ENCODE assay signal across 8 cellular contexts in genomic region chr17:4950757-4951204, GRCh38. TPM values are rescaled to one million over a fixed set of nuclear protein-coding genes. Genes with fewer than 3 reads are reported as not detected.
DNase-seq lines count a peak whose midpoint lies in the region; ATAC-seq and TF ChIP-seq lines count a peak whose summit lies in the region.

Gene ENO3 (plus strand): TSS chr17:4951119. CDS start chr17:4951830, 711 bp downstream.

- no TSS peak for BruUV-seq in mammary epithelial cell (replicated peaks; lab: Mats Ljungman, UMichigan)

- H3K4me3 ChIP-seq in DND-41 (ENCODE audit: low read depth in 1 of 2, low read length in 2 of 2) (peak within 1 kb of the TSS; percentile 30 to 91; a peak in 3 of 4 replicates), mammary epithelial cell (replicated peaks in 1 of 3; ENCODE audit: insufficient read depth in 1 of 3, low read depth in 2 of 3, low read length in 3 of 3) (peak within 1 kb of the TSS in 2 of 3 experiments; percentile 33 to 34), lung (peak within 1 kb of the TSS; percentile 28), aorta (ENCODE audit: low read length in 2 of 2) (peak within 1 kb of the TSS; percentile 20 to 72)

- peak within 1 kb of the TSS; percentile 98 for H3K9ac ChIP-seq in DND-41 (ENCODE audit: low read depth, low read length)
- peak within 1 kb of the TSS; percentile 62 for H3K9ac ChIP-seq in mammary epithelial cell (ENCODE audit: insufficient read depth, low read length)

- intact Hi-C loops in mammary epithelial cell (cut with micrococcal nuclease): no loop called here
- intact Hi-C loops in aorta (cut with DNase I): no loop called here

- dilution Hi-C loops in mammary epithelial cell (cut with HindIII; ENCODE audit: low sequenced_read_pairs): no loop called here

- H3K9me3 ChIP-seq in DND-41 (ENCODE audit: insufficient read depth, low read length, severe bottlenecking): no peaks in the 10 kb centered on the region
- H3K9me3 ChIP-seq in mammary epithelial cell (replicated peaks; ENCODE audit: insufficient read depth, low read length): no peaks in the 10 kb centered on the region
- no peaks in the 10 kb centered on the region for H3K9me3 ChIP-seq in lung (ENCODE audit: control insufficient read depth in 2 of 2, insufficient read depth in 1 of 2, low read length in 1 of 2)
- H3K9me3 ChIP-seq in aorta (ENCODE audit: control insufficient read depth, low read length): no peaks in the 10 kb centered on the region

- H4K20me1 ChIP-seq in DND-41 (ENCODE audit: insufficient read depth, low read length) (peaks cover 18% of the 10 kb centered on the region), mammary epithelial cell (ENCODE audit: insufficient read depth, low read length) (no peaks in the 10 kb centered on the region)

- H3K36me3 ChIP-seq in DND-41 (ENCODE audit: insufficient read depth, low read length) (peaks cover 24% of the 10 kb centered on the region), mammary epithelial cell (ENCODE audit: insufficient read depth, low read length) (peaks cover 7% of the 10 kb centered on the region), lung (ENCODE audit: control insufficient read depth in 2 of 2, insufficient read depth in 2 of 2, low read length in 2 of 2) (peaks cover 3 to 10% of the 10 kb centered on the region in 2 donors), aorta (ENCODE audit: control insufficient read depth in 1 of 2, insufficient read depth in 2 of 2, low read length in 1 of 2) (no peaks in the 10 kb centered on the region)

- H3K4me1 ChIP-seq in DND-41 (ENCODE audit: insufficient read depth, low read length) (peaks cover 36% of the 10 kb centered on the region), mammary epithelial cell (ENCODE audit: insufficient read depth, low read length) (peaks cover 12% of the 10 kb centered on the region), lung (ENCODE audit: control insufficient read depth in 2 of 2, insufficient read depth in 2 of 2, low read length in 2 of 2) (peaks cover 3 to 11% of the 10 kb centered on the region in 2 donors), aorta (ENCODE audit: control insufficient read depth in 1 of 2, insufficient read depth in 2 of 2, low read length in 2 of 2) (no peaks in the 10 kb centered on the region)

- H3K79me2 ChIP-seq in DND-41 (ENCODE audit: insufficient read depth, low read length): peaks cover 36% of the 10 kb centered on the region
- H3K79me2 ChIP-seq in mammary epithelial cell (ENCODE audit: insufficient read depth, low read length): peaks cover 26% of the 10 kb centered on the region

- TF ChIP-seq CTCF in DND-41 (IDR thresholded peaks at IDR 0.05; ENCODE audit: borderline replicate concordance, extremely low read depth, low read length, poor library complexity, severe bottlenecking) (no peak), mammary epithelial cell (conservative IDR thresholded peaks at IDR 0.05 in 1 of 2, IDR thresholded peaks at IDR 0.05 in 1 of 2; ENCODE audit: extremely low read depth in 1 of 2, insufficient read depth in 1 of 2, low read depth in 1 of 2, low read length in 2 of 2) (no peak), lung (IDR thresholded peaks at IDR 0.05; ENCODE audit: control extremely low read depth, extremely low read depth) (no peak)

- H2AFZ ChIP-seq in DND-41 (ENCODE audit: low read depth, low read length) (peak within 1 kb of the TSS; percentile 90), mammary epithelial cell (ENCODE audit: low read depth, low read length) (peak within 1 kb of the TSS; percentile 82)

- ATAC-seq in DND-41 (ENCODE audit: insufficient read depth, low read depth) (no peak), lung (ENCODE audit: insufficient read depth, low FRiP score) (no peak), aorta (ENCODE audit: low FRiP score) (no peak), GM21619 (IDR thresholded peaks at IDR 0.05; ENCODE audit: unreplicated experiment) (no peak)

- WGBS in mammary epithelial cell (ENCODE audit: low coverage, missing lambda C conversion rate): 78% methylated on average over 4 of the region's 7 CpGs
- WGBS in lung, 2 donors: 41 to 54% methylated on average over 5 to 7 of the region's 7 CpGs
- WGBS in aorta, 2 donors: 32 to 40% methylated on average over 7 of the region's 7 CpGs

- DNase-seq in DND-41: no peak
- DNase-seq in NCI-H1092 treated with DMSO at 0.1 percent for 48 hours (lab: John Stamatoyannopoulos, UW): peak; percentile 54
- no peak for DNase-seq in mammary epithelial cell
- DNase-seq in lung (ENCODE audit: low spot score): no peak
- peak in 1 of 2 donors; percentile 66 for DNase-seq in aorta
- no peak for DNase-seq in EL
- DNase-seq in DMS153 treated with DMSO at 0.1 percent for 48 hours (lab: John Stamatoyannopoulos, UW; ENCODE audit: unreplicated experiment): no peak

- H3K27me3 ChIP-seq in DND-41 (ENCODE audit: insufficient read depth, low read length, poor library complexity) (no peaks in the 10 kb centered on the region), mammary epithelial cell (ENCODE audit: insufficient read depth, low read length) (no peaks in the 10 kb centered on the region), lung (ENCODE audit: control insufficient read depth, insufficient read depth) (no peaks in the 10 kb centered on the region), aorta (ENCODE audit: control insufficient read depth in 1 of 2, insufficient read depth in 2 of 2, low read length in 1 of 2) (peaks cover 0 to 2% of the 10 kb centered on the region in 2 donors)

- CTCF ChIA-PET in mammary epithelial cell (lab: Charles Lee; ENCODE audit: low non-redundant PET): no interaction called here

- in situ Hi-C loops in mammary epithelial cell (cut with MboI; ENCODE audit: low sequenced_read_pairs in 2 of 2): no loop called here

- H3K4me2 ChIP-seq in DND-41 (ENCODE audit: insufficient read depth, low read length) (peak within 1 kb of the TSS; percentile 93), mammary epithelial cell (ENCODE audit: insufficient read depth, low read depth, low read length) (peak within 1 kb of the TSS; percentile 87)

- peak within 1 kb of the TSS; percentile 99 for H3K27ac ChIP-seq in DND-41 (ENCODE audit: low read length)
- H3K27ac ChIP-seq in mammary epithelial cell (ENCODE audit: insufficient read depth, low read depth, low read length): peak within 1 kb of the TSS; percentile 62
- H3K27ac ChIP-seq in lung (ENCODE audit: low read depth in 1 of 2, low read length in 1 of 2): peak within 1 kb of the TSS; percentile 94 to 98
- peak within 1 kb of the TSS; percentile 83 to 88 for H3K27ac ChIP-seq in aorta (ENCODE audit: low read depth in 1 of 2, low read length in 2 of 2)

RNA-seq across cellular contexts. Expression of gene ENO3, which starts in this region (rescaled TPM):
- total RNA-seq in mammary epithelial cell: 1 to 10 TPM; 1.8 to 7.8 TPM
- polyA plus RNA-seq in mammary epithelial cell: 2.7 TPM
- not detected for polyA minus RNA-seq in mammary epithelial cell
- 10 to 100 TPM in 1 of 2 donors, 1 to 10 TPM in 1; 3.3 to 10.7 TPM for total RNA-seq in lung
- polyA plus RNA-seq in lung: 1 to 10 TPM; 7.2 to 9.3 TPM
- total RNA-seq in aorta: 1 to 10 TPM; 5.2 to 7.4 TPM
- 10 to 100 TPM in 1 of 2 donors, 1 to 10 TPM in 1; 9.5 to 46.2 TPM for polyA plus RNA-seq in aorta
